19 cellular contexts compared by ENCODE assay signal in the genomic region with DNA sequence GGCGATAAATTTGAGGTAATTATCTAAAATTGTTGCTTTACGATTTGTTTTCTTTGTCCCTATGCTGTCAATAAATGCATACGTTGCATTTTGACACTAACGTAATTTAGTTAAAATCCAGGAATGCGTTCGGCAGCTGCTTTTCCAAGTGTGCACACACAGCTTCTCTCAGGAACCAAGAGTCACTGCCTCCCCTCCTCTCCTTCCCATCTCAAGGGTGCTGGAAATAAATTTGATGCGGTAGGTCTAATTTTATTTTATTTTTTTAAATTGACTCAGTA.
DNase-seq lines count a peak whose midpoint lies in the region; ATAC-seq, FAIRE-seq and TF ChIP-seq lines count a peak whose summit lies in the region.
"Had no signal": no experiment of that assay in that cellular context is flagged by ENCODE, and none has a peak within 500 bp of the region (broad histone marks: within the 10 kb centered on the region; RNA-seq: fewer than 3 reads in every experiment).

No MANE protein-coding gene starts in this region.

- H3K9ac ChIP-seq in HepG2 (ENCODE audit: insufficient read depth, low read depth, low read length): no peak overlapping the region
- H3K9ac ChIP-seq in neural progenitor cell: no peak overlapping the region
- H3K9ac ChIP-seq: KMS-11 had no signal

- H3K36me3 ChIP-seq in HepG2 (replicated peaks in 1 of 2; ENCODE audit: control insufficient read depth in 1 of 2, insufficient read depth in 2 of 2, low read length in 2 of 2) (no peaks in the 10 kb centered on the region), right lobe of liver (no peaks in the 10 kb centered on the region), neural progenitor cell (no peaks in the 10 kb centered on the region), tibial nerve (no peaks in the 10 kb centered on the region), mucosa of descending colon (ENCODE audit: low read depth) (no peaks in the 10 kb centered on the region)
- H3K36me3 ChIP-seq: heart left ventricle, suprapubic skin had no signal

- TF ChIP-seq RAD21 in HepG2 (CRISPR knock-in tag; IDR thresholded peaks at IDR 0.05): no peak

- POLR2A ChIA-PET in HepG2 (lab: Yijun Ruan, JAX): no interaction called here

- TF ChIP-seq EP300 in HepG2 (IDR thresholded peaks at IDR 0.05; ENCODE audit: low read depth in 2 of 2, low read length in 2 of 2) (no peak), HepG2 (CRISPR knock-in tag; IDR thresholded peaks at IDR 0.05; ENCODE audit: borderline replicate concordance) (no peak), tibial nerve (IDR thresholded peaks at IDR 0.05) (no peak)

- ATAC-seq in HepG2: no peak
- no peak for ATAC-seq in right lobe of liver
- no peak for ATAC-seq in mucosa of descending colon

- WGBS in HepG2 (ENCODE audit: low lambda C conversion rate): 34% methylated on average over 7 of the region's 7 CpGs
- WGBS in right lobe of liver (ENCODE audit: insufficient coverage, low coverage, low lambda C conversion rate, missing lambda C conversion rate): 58% methylated on average over 7 of the region's 7 CpGs
- 22 to 23% methylated on average over 7 of the region's 7 CpGs for WGBS in tibial nerve, 2 donors

- H2AFZ ChIP-seq in HepG2 (ENCODE audit: low read length): no peak overlapping the region
- peak overlapping the region; percentile 45 for H2AFZ ChIP-seq in neural progenitor cell (replicated peaks)

- no peak overlapping the region for H3K4me3 Mint-ChIP-seq in neural progenitor cell
- H3K4me3 Mint-ChIP-seq: activated CD4-positive, alpha-beta T cell treated with anti-CD3 and anti-CD28 coated beads, Interleukin-2, amount 10 ng/mL, durations not matched to agents 24 days and 14 days; CD4-positive, alpha-beta memory T cell; effector memory CD8-positive, alpha-beta T cell; naive thymus-derived CD4-positive, alpha-beta T cell had no signal

- H3K36me3 Mint-ChIP-seq in neural progenitor cell: no peaks in the 10 kb centered on the region
- H3K36me3 Mint-ChIP-seq: CD4-positive, alpha-beta memory T cell; naive thymus-derived CD4-positive, alpha-beta T cell had no signal

- BruUV-seq in HepG2 (replicated peaks; lab: Mats Ljungman, UMichigan): no TSS peak

- peaks cover 7% of the 10 kb centered on the region for H3K4me1 Mint-ChIP-seq in neural progenitor cell
- H3K4me1 Mint-ChIP-seq: activated CD4-positive, alpha-beta T cell treated with anti-CD3 and anti-CD28 coated beads, Interleukin-2, amount 10 ng/mL, durations not matched to agents 24 days and 14 days; CD4-positive, alpha-beta memory T cell; naive thymus-derived CD4-positive, alpha-beta T cell had no signal

- H3K4me3 ChIP-seq in HepG2 (replicated peaks in 1 of 3; ENCODE audit: insufficient read depth in 1 of 3, low read depth in 2 of 3, low read length in 3 of 3) (no peak overlapping the region), right lobe of liver (no peak overlapping the region), neural progenitor cell (no peak overlapping the region), tibial nerve (peak overlapping the region; percentile 13 to 48 (median 36)), mucosa of descending colon (no peak overlapping the region)
- H3K4me3 ChIP-seq: suprapubic skin had no signal

- H3K4me2 ChIP-seq in HepG2 (ENCODE audit: low read depth, low read length) (no peak overlapping the region), neural progenitor cell (no peak overlapping the region)
- H3K4me2 ChIP-seq: KMS-11 had no signal

- H3K79me2 ChIP-seq in HepG2 (ENCODE audit: insufficient read depth, low read length) (no peaks in the 10 kb centered on the region), neural progenitor cell (ENCODE audit: low read depth) (no peaks in the 10 kb centered on the region)

- intact Hi-C loops in HepG2 (cut with micrococcal nuclease; ENCODE audit: unreplicated experiment) (loop anchor here (5.0 kb wide), 2 partner anchors 1501 to 1746 kb away; no protein-coding TSS in a partner anchor), right lobe of liver (cut with DNase I) (no loop called here), mucosa of descending colon (cut with DNase I, micrococcal nuclease) (loop anchor here in 1 of 2 donors (5.0 kb wide), 1 partner anchor 1501 kb away; no protein-coding TSS in a partner anchor)

- in situ Hi-C loops in HepG2 (cut with HindIII; ENCODE audit: extremely low pct_ligation_motif_present, low pct_unique_long_range_greater_than_20kb): no loop called here

- H3K27ac ChIP-seq in HepG2 (ENCODE audit: extremely low read length, insufficient read depth, low read length) (no peak overlapping the region), right lobe of liver (no peak overlapping the region), cingulate gyrus (ENCODE audit: low read depth, low read length) (peak overlapping the region; percentile 85), neural progenitor cell (no peak overlapping the region), tibial nerve (peak overlapping the region in 3 of 4 donors; percentile 10 to 62 (median 52))
- H3K27ac ChIP-seq: heart left ventricle, KMS-11, suprapubic skin had no signal

- CTCF ChIA-PET in HepG2 (lab: Yijun Ruan, JAX; ENCODE audit: low intra/inter-chr PET ratio, low total read pairs): no interaction called here

- no peak for FAIRE-seq in HepG2 (lab: Jason Lieb, UNC)

- DNase-seq in HepG2 (ENCODE audit: low spot score) (no peak), right lobe of liver (no peak), neural progenitor cell (ENCODE audit: low spot score) (no peak), tibial nerve (ENCODE audit: low spot score in 2 of 2) (no peak), hepatic stellate cell (ENCODE audit: low spot score) (no peak), mucosa of descending colon (no peak), NCI-H1694 (lab: John Stamatoyannopoulos, UW) (no peak)
- DNase-seq: DMS79 treated with DMSO at 0.1 percent for 48 hours, NCI-H2081 treated with DMSO at 0.1 percent for 48 hours, NCI-H446 treated with DMSO at 0.1 percent for 48 hours had no signal

- H3F3A ChIP-seq in neural progenitor cell (ENCODE audit: low read depth): peaks cover 18% of the 10 kb centered on the region

- H4K20me1 ChIP-seq in HepG2 (ENCODE audit: insufficient read depth, low read length) (no peaks in the 10 kb centered on the region), neural progenitor cell (ENCODE audit: low read depth) (no peaks in the 10 kb centered on the region)

- TF ChIP-seq CTCF in HepG2 (CRISPR knock-in tag; IDR thresholded peaks at IDR 0.05) (no peak), right lobe of liver (IDR thresholded peaks at IDR 0.05) (no peak), neural progenitor cell (IDR thresholded peaks at IDR 0.05) (no peak), tibial nerve (IDR thresholded peaks at IDR 0.05) (no peak), mucosa of descending colon (IDR thresholded peaks at IDR 0.05) (no peak)

- no peaks in the 10 kb centered on the region for H3K4me1 ChIP-seq in HepG2 (ENCODE audit: insufficient read depth, low read length)
- no peaks in the 10 kb centered on the region for H3K4me1 ChIP-seq in right lobe of liver
- H3K4me1 ChIP-seq in neural progenitor cell: no peaks in the 10 kb centered on the region
- peaks cover 0 to 10% (median 0%) of the 10 kb centered on the region in 4 donors for H3K4me1 ChIP-seq in tibial nerve
- no peaks in the 10 kb centered on the region for H3K4me1 ChIP-seq in mucosa of descending colon (ENCODE audit: low read depth)

- H3K9me3 Mint-ChIP-seq in neural progenitor cell: peaks cover 5% of the 10 kb centered on the region
- H3K9me3 Mint-ChIP-seq: activated CD4-positive, alpha-beta T cell treated with anti-CD3 and anti-CD28 coated beads, Interleukin-2, amount 10 ng/mL, durations not matched to agents 24 days and 14 days; CD4-positive, alpha-beta memory T cell; effector memory CD8-positive, alpha-beta T cell had no signal

- H3K27me3 ChIP-seq in HepG2 (ENCODE audit: control insufficient read depth in 1 of 2, insufficient read depth in 2 of 2, low read length in 2 of 2) (no peaks in the 10 kb centered on the region), right lobe of liver (no peaks in the 10 kb centered on the region), neural progenitor cell (no peaks in the 10 kb centered on the region), tibial nerve (no peaks in the 10 kb centered on the region)
- H3K27me3 ChIP-seq: heart left ventricle, suprapubic skin had no signal

- H3K9me3 ChIP-seq in HepG2 (ENCODE audit: low read length): peaks cover 8% of the 10 kb centered on the region
- H3K9me3 ChIP-seq in right lobe of liver: no peaks in the 10 kb centered on the region
- H3K9me3 ChIP-seq in neural progenitor cell (ENCODE audit: low read depth): no peaks in the 10 kb centered on the region
- H3K9me3 ChIP-seq in tibial nerve: no peaks in the 10 kb centered on the region
- peaks cover 5% of the 10 kb centered on the region for H3K9me3 ChIP-seq in mucosa of descending colon
- H3K9me3 ChIP-seq: heart left ventricle, suprapubic skin had no signal

- H3K27ac Mint-ChIP-seq in neural progenitor cell: no peak overlapping the region
- H3K27ac Mint-ChIP-seq: activated CD4-positive, alpha-beta T cell treated with anti-CD3 and anti-CD28 coated beads, Interleukin-2, amount 10 ng/mL, durations not matched to agents 24 days and 14 days; CD4-positive, alpha-beta memory T cell; effector memory CD8-positive, alpha-beta T cell; naive thymus-derived CD4-positive, alpha-beta T cell; progenitor cell of endocrine pancreas had no signal

- no peaks in the 10 kb centered on the region for H3K27me3 Mint-ChIP-seq in neural progenitor cell (ENCODE audit: insufficient read depth, low read depth)
- H3K27me3 Mint-ChIP-seq: activated CD4-positive, alpha-beta T cell treated with anti-CD3 and anti-CD28 coated beads, Interleukin-2, amount 10 ng/mL, durations not matched to agents 24 days and 14 days; CD4-positive, alpha-beta memory T cell; effector memory CD8-positive, alpha-beta T cell; naive thymus-derived CD4-positive, alpha-beta T cell; progenitor cell of endocrine pancreas had no signal

- TF ChIP-seq POLR2A in HepG2 (IDR thresholded peaks at IDR 0.05; ENCODE audit: insufficient read depth in 1 of 2, low read depth in 2 of 2, low read length in 2 of 2) (no peak), right lobe of liver (IDR thresholded peaks at IDR 0.05) (no peak), tibial nerve (IDR thresholded peaks at IDR 0.05) (no peak)

TF ChIP-seq in HepG2, 621 proteins besides CTCF, POLR2A, EP300 and RAD21:
- TF ChIP-seq HIVEP1 (CRISPR knock-in tag; IDR thresholded peaks at IDR 0.05) (no peak), MAFK (conservative IDR thresholded peaks at IDR 0.05 in 1 of 2, IDR thresholded peaks at IDR 0.05 in 1 of 2; ENCODE audit: low read length in 2 of 2) (peak; percentile 88 to 95), MAFF (IDR thresholded peaks at IDR 0.05; ENCODE audit: low read depth, low read length) (peak; percentile 94)

Comparison
In these comparisons a context has a peak if more than half of its experiments do, and no peak if none do; other contexts are left out.
1. H3K27ac ChIP-seq: peak in cingulate gyrus (single experiment) and tibial nerve (3 of 4); none in HepG2 (single experiment), right lobe of liver (0 of 3) and neural progenitor cell (single experiment).
2. H3K4me3 ChIP-seq: peak in tibial nerve (4 of 4); none in HepG2 (0 of 3), right lobe of liver (0 of 3), neural progenitor cell (single experiment) and mucosa of descending colon (single experiment).